22 cellular contexts compared by ENCODE assay signal in the genomic region with DNA sequence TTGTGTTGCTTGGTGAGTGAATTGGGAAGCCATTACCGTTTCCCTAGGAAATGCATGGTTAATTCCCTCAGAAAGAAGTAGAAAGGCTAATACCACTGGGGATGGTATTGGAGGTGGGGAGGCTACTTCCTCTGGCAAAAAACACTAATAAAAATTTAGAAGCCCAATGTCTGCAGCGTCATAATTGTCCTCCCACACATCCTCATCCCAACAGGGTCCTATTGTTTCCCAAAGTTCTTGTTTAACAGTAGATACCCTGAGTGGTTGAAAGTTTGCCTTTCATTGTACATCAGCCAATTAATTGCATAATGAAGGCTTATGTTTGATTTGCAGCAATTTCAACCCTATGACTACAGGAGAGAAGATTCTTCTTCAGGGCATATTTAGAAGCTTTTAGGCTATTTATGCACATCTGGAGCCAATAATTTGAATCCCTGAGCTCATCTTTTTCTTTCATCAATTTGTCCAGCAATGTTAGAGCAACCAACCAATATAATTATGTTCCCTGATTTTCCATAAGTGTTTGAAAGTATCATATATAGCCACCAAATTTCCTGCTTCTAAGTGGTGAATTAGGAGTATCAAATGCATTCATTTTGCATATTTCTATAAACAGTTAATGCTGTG.
DNase-seq lines count a peak whose midpoint lies in the region; ATAC-seq and FAIRE-seq lines count a peak whose summit lies in the region.
"Had no signal": no experiment of that assay in that cellular context is flagged by ENCODE, and none has a peak within 500 bp of the region (broad histone marks: within the 10 kb centered on the region; RNA-seq: fewer than 3 reads in every experiment).

No MANE protein-coding gene starts in this region.

- H3K9me3 ChIP-seq in SK-N-MC (ENCODE audit: low read depth, low read length) = no peaks in the 10 kb centered on the region
- H3K9me3 ChIP-seq: A549, Caco-2, HAP-1 had no signal

- no peak for ATAC-seq in HG03139 (IDR thresholded peaks at IDR 0.05; ENCODE audit: unreplicated experiment)
- ATAC-seq: A549, GM12878 had no signal

- H3K27ac ChIP-seq in SK-N-MC = peak overlapping the region; percentile 63; the same call in 1 of the 2 replicates
- H3K27ac ChIP-seq: A549, GM23248 had no signal

- H3K9ac ChIP-seq in SK-N-MC (ENCODE audit: insufficient read length) = no peak overlapping the region
- H3K9ac ChIP-seq: GM23248 had no signal

- H3K36me3 ChIP-seq in SK-N-MC (ENCODE audit: insufficient read depth, low read length) = no peaks in the 10 kb centered on the region
- H3K36me3 ChIP-seq: HAP-1 had no signal

- no peak for FAIRE-seq in urothelium cell line (lab: Jason Lieb, UNC)
- FAIRE-seq: A549, D721Med, GM12878, GM19239, H1 had no signal

- no peak overlapping the region for H3K4me3 ChIP-seq in SK-N-MC
- H3K4me3 ChIP-seq: A549, GM12878, GM23248, HAP-1 had no signal

- DNase-seq in COLO829 (ENCODE audit: low spot score) (peak; percentile 66), NCI-H748 (lab: John Stamatoyannopoulos, UW; ENCODE audit: unreplicated experiment) (peak; percentile 77), SK-N-MC (ENCODE audit: low read depth, low spot score) (peak; percentile 66), urothelium cell line (ENCODE audit: low spot score) (no peak), amygdala (lab: John Stamatoyannopoulos, UW) (no peak)
- DNase-seq: 8988T; C1 segment of cervical spinal cord; Caco-2; CD4-positive, alpha-beta memory T cell; DMS 273 treated with DMSO at 0.1 percent for 48 hours; DMS79; EL; GDM1; GM23248; HFFc6 had no signal

Comparison
In these comparisons a context has a peak if more than half of its experiments do, and no peak if none do; other contexts are left out.
1. DNase-seq: peak in COLO829 (single experiment), NCI-H748 (single experiment) and SK-N-MC (single experiment); none in urothelium cell line (single experiment) and amygdala (0 of 56).